1 cellular context compared by ENCODE assay signal in the genomic region with DNA sequence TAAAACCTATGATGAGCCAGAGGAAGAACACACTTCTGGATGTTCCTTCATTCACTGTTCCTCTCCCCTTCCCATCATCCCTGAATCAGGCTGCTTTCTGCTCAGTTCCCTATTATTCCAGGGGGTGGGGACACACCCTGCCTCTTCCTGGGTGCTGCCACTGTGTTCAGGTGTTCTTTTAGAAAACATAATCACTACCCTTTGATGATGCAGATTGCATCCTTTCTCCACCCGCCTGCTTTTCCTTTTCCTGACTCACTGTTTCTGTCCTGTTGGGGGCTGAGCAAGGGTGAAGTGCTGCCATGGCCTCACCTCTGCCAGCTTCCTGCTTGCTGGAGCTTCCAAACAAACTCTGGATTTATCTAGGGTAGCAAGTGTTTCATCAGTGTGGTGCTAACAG.
TF ChIP-seq lines count a peak whose summit lies in the region.

No MANE protein-coding gene starts in this region.

TF ChIP-seq in H1, 55 proteins besides CTCF, POLR2A, EP300 and RAD21:
- TF ChIP-seq TBP (IDR thresholded peaks at IDR 0.05; ENCODE audit: low read depth, low read length) (no peak), SP2 (IDR thresholded peaks at IDR 0.05; ENCODE audit: low read length) (no peak), ASH2L (IDR thresholded peaks at IDR 0.05; ENCODE audit: low read length) (no peak), BCL11A (IDR thresholded peaks at IDR 0.05; ENCODE audit: low read depth in 2 of 2, low read length in 2 of 2) (no peak), MAFK (IDR thresholded peaks at IDR 0.05; ENCODE audit: low read depth, low read length) (no peak), CBX5 (IDR thresholded peaks at IDR 0.05; ENCODE audit: low read depth, low read length) (no peak), KDM1A (IDR thresholded peaks at IDR 0.05; ENCODE audit: borderline replicate concordance, low read length) (no peak), TCF12 (IDR thresholded peaks at IDR 0.05; ENCODE audit: low read depth, low read length) (no peak), BACH1 (IDR thresholded peaks at IDR 0.05; ENCODE audit: low read length) (no peak), TAF7 (optimal IDR thresholded peaks at IDR 0.05; ENCODE audit: borderline replicate concordance, low read depth, low read length) (no peak), NRF1 (IDR thresholded peaks at IDR 0.05; ENCODE audit: low read depth, low read length) (no peak), SIX5 (IDR thresholded peaks at IDR 0.05; ENCODE audit: low read depth, low read length) (no peak), SAP30 (IDR thresholded peaks at IDR 0.05; ENCODE audit: insufficient read depth, insufficient replicate concordance, low read length) (no peak), RXRA (IDR thresholded peaks at IDR 0.05; ENCODE audit: insufficient read depth, low read depth, low read length) (no peak), PHF8 (conservative IDR thresholded peaks at IDR 0.05; ENCODE audit: low read depth, low read length) (no peak), YY1 (IDR thresholded peaks at IDR 0.05; ENCODE audit: low read depth, low read length) (no peak)
